In genomic region chr3:10192953-10193691, GRCh38 we compare ENCODE assay signal across 8 cellular contexts. TPM values are rescaled to one million over a fixed set of nuclear protein-coding genes. Genes with fewer than 3 reads are reported as not detected.
DNase-seq lines count a peak whose midpoint lies in the region; ATAC-seq and TF ChIP-seq lines count a peak whose summit lies in the region.

No MANE protein-coding gene starts in this region.

- H3K27ac ChIP-seq in esophagus squamous epithelium: peak overlapping the region; percentile 82 to 94 (median 92)
- H3K27ac ChIP-seq in prostate gland: peak overlapping the region; percentile 78 to 83

- no peaks in the 10 kb centered on the region for H3K36me3 ChIP-seq in esophagus squamous epithelium
- H3K36me3 ChIP-seq in prostate gland: no peaks in the 10 kb centered on the region
- no peaks in the 10 kb centered on the region for H3K36me3 ChIP-seq in HAP-1 (replicated peaks)

- H3K4me1 ChIP-seq in esophagus squamous epithelium (peaks cover 70 to 98% (median 82%) of the 10 kb centered on the region in 3 donors), prostate gland (replicated peaks) (peaks cover 40% of the 10 kb centered on the region), HAP-1 (no peaks in the 10 kb centered on the region)

- in situ Hi-C loops in HAP-1 (cut with MboI; ENCODE audit: low sequenced_read_pairs): no loop called here

- WGBS in esophagus squamous epithelium, 2 donors: 40 to 45% methylated on average over 10 to 11 of the region's 12 CpGs
- WGBS in prostate gland: 85% methylated on average over 12 of the region's 12 CpGs

- intact Hi-C loops in esophagus squamous epithelium (cut with DNase I) (no loop called here), prostate gland (cut with DNase I) (no loop called here)

- peak in 3 of 6 experiments; percentile 35 to 69 (median 44) for TF ChIP-seq CTCF in esophagus squamous epithelium (IDR thresholded peaks at IDR 0.05)
- TF ChIP-seq CTCF in prostate gland (IDR thresholded peaks at IDR 0.05): no peak

- ATAC-seq in HG02852 (IDR thresholded peaks at IDR 0.05; ENCODE audit: unreplicated experiment): no peak

- no peak overlapping the region for H3K4me3 ChIP-seq in esophagus squamous epithelium
- H3K4me3 ChIP-seq in prostate gland: no peak overlapping the region
- H3K4me3 ChIP-seq in HAP-1: no peak overlapping the region

- H3K27me3 ChIP-seq in esophagus squamous epithelium: no peaks in the 10 kb centered on the region
- no peaks in the 10 kb centered on the region for H3K27me3 ChIP-seq in prostate gland (replicated peaks; ENCODE audit: insufficient read depth)
- H3K27me3 ChIP-seq in HAP-1 (ENCODE audit: low read depth): no peaks in the 10 kb centered on the region

- peak; percentile 62 for DNase-seq in activated gamma-delta T cell treated with Interleukin-2 at 50 U/mL for 16 hours
- DNase-seq in activated gamma-delta T cell (lab: John Stamatoyannopoulos, UW): no peak
- peak; percentile 96 for DNase-seq in M059J (ENCODE audit: low read depth)
- DNase-seq in activated T-cell treated with anti-CD3 and anti-CD28 coated beads for 24 hours (ENCODE audit: low read depth): peak; percentile 42
- DNase-seq in esophagus squamous epithelium (lab: John Stamatoyannopoulos, UW): peak; percentile 31
- no peak for DNase-seq in prostate gland (ENCODE audit: low spot score)
- no peak for DNase-seq in HAP-1 (ENCODE audit: low spot score in 2 of 2)

- TF ChIP-seq POLR2A in esophagus squamous epithelium (IDR thresholded peaks at IDR 0.05): no peak
- TF ChIP-seq POLR2A in prostate gland (IDR thresholded peaks at IDR 0.05): no peak

- H3K9me3 ChIP-seq in esophagus squamous epithelium (no peaks in the 10 kb centered on the region), prostate gland (no peaks in the 10 kb centered on the region), HAP-1 (no peaks in the 10 kb centered on the region)

RNA-seq across cellular contexts. Expression of gene IRAK2, which starts 28.4 kb away (rescaled TPM):
- 7.6 and 8.2 TPM in 2 replicates for total RNA-seq in M059J (2014; rRNA removed; shearing (Covaris generic))
- total RNA-seq in esophagus squamous epithelium (10 to 100 TPM in 2 of 4 donors, 1 to 10 TPM in 2; 4.4 to 23.3 (median 9.6) TPM), prostate gland (1 to 10 TPM; 5.1 to 7.6 TPM)

RNA-seq across cellular contexts. Expression of gene VHL, which starts 51.5 kb away (rescaled TPM):
- 18.5 and 28.9 TPM in 2 replicates for total RNA-seq in M059J (2014; rRNA removed; shearing (Covaris generic))
- total RNA-seq in esophagus squamous epithelium (10 to 100 TPM; 30.4 to 38.7 (median 34.4) TPM), prostate gland (10 to 100 TPM; 59.5 to 67.7 TPM)

RNA-seq across cellular contexts. Expression of gene TATDN2, which starts 55.1 kb away (rescaled TPM):
- total RNA-seq in M059J (2014; rRNA removed; shearing (Covaris generic)): 13.4 and 14.4 TPM in 2 replicates
- total RNA-seq in esophagus squamous epithelium (10 to 100 TPM; 12.6 to 20.6 (median 17.1) TPM), prostate gland (10 to 100 TPM; 25.4 to 27.1 TPM)

Comparison
In these comparisons a context has a peak if more than half of its experiments do, and no peak if none do; other contexts are left out.
1. DNase-seq: peak in activated gamma-delta T cell treated with Interleukin-2 at 50 U/mL for 16 hours (single experiment), M059J (single experiment), activated T-cell treated with anti-CD3 and anti-CD28 coated beads for 24 hours (single experiment) and esophagus squamous epithelium (single experiment); none in activated gamma-delta T cell (single experiment), prostate gland (single experiment) and HAP-1 (0 of 2).